Comparison of ENCODE assay signal across 9 cellular contexts in the genomic region with DNA sequence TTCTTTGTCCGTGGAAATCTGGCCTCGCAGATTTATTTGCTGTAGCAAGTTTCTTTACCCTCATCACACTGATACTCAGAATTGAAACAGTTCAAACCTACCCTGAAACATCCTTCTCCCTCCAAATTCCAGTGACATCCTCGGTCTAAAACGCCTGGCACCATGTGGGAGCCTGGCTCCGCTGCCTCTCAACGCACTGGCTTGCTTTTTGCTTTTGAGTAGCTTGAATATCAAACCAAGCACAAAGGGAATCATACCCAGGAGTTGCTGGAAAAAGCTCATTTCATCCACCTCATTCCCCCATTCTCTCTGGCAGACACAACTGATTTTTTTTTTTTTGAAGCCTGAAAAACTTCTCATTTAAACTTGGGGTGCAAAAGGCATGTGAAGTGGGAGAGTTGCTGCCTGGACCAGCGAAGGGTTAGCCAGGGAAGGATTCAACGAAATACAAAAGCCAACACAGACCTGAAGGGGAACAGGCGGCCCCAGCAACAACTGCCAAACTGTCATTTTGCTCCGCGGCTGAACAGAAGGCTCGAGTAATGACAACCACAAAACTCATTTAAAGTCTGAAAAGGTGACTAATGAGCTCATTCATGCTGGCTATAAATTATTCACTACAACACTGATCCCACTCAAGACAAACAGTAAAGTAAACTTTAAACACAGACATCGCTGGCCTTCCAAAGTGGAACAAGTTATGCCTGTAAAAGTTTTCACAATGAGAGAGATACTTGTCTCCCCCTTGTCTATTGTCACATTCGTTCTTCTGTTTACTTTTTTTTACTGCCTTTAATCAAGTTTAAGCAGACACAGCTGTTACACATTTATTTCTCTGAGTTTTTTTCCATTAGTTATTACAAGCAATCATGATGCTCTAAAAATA. TPM values are rescaled to one million over a fixed set of nuclear protein-coding genes. Genes with fewer than 3 reads are reported as not detected.
DNase-seq lines count a peak whose midpoint lies in the region; ATAC-seq and TF ChIP-seq lines count a peak whose summit lies in the region.
"Had no signal": no experiment of that assay in that cellular context is flagged by ENCODE, and none has a peak within 500 bp of the region (broad histone marks: within the 10 kb centered on the region; RNA-seq: fewer than 3 reads in every experiment).

No MANE protein-coding gene starts in this region.

- H3K27ac ChIP-seq in mammary epithelial cell (ENCODE audit: insufficient read depth, low read depth, low read length) = peak overlapping the region; percentile 50
- H3K27ac ChIP-seq: C4-2B had no signal

- WGBS in mammary epithelial cell (ENCODE audit: low coverage, missing lambda C conversion rate) = 14% methylated on average over 14 of the region's 14 CpGs

- H2AFZ ChIP-seq in mammary epithelial cell (ENCODE audit: low read depth, low read length) = peak overlapping the region; percentile 75

- peaks cover 41% of the 10 kb centered on the region for H3K4me1 ChIP-seq in mammary epithelial cell (ENCODE audit: insufficient read depth, low read length)

- H3K27me3 ChIP-seq in mammary epithelial cell (ENCODE audit: insufficient read depth, low read length) = no peaks in the 10 kb centered on the region

- BruUV-seq in mammary epithelial cell (replicated peaks; lab: Mats Ljungman, UMichigan) = no TSS peak

- in situ Hi-C loops in mammary epithelial cell (cut with MboI; ENCODE audit: low sequenced_read_pairs in 2 of 2) = no loop called here

- no peak for TF ChIP-seq CTCF in mammary epithelial cell (conservative IDR thresholded peaks at IDR 0.05 in 1 of 2, IDR thresholded peaks at IDR 0.05 in 1 of 2; ENCODE audit: extremely low read depth in 1 of 2, insufficient read depth in 1 of 2, low read depth in 1 of 2, low read length in 2 of 2)

- H3K4me1 Mint-ChIP-seq in memory B cell = peaks cover 26% of the 10 kb centered on the region

- no peaks in the 10 kb centered on the region for H3K36me3 Mint-ChIP-seq in memory B cell

- H3K27me3 Mint-ChIP-seq in memory B cell = no peaks in the 10 kb centered on the region

- H3K4me2 ChIP-seq in mammary epithelial cell (ENCODE audit: insufficient read depth, low read depth, low read length) = peak overlapping the region; percentile 70

- no peaks in the 10 kb centered on the region for H3K79me2 ChIP-seq in mammary epithelial cell (ENCODE audit: insufficient read depth, low read length)

- intact Hi-C loops in mammary epithelial cell (cut with micrococcal nuclease) = loop anchor here (5.0 kb wide), 1 partner anchor 78 kb away; no protein-coding TSS in a partner anchor

- no peaks in the 10 kb centered on the region for H4K20me1 ChIP-seq in mammary epithelial cell (ENCODE audit: insufficient read depth, low read length)

- ATAC-seq in memory B cell (ENCODE audit: low read depth) = no peak
- peak; percentile 69 for ATAC-seq in stimulated activated naive CD8-positive, alpha-beta T cell treated with anti-CD3 and anti-CD28 coated beads, Interleukin-15, Interleukin-2, amounts not matched to agents 100 U/mL and 50 U/mL, for 24 hours
- no peak for ATAC-seq in HG03159 (IDR thresholded peaks at IDR 0.05; ENCODE audit: unreplicated experiment)

- no peaks in the 10 kb centered on the region for H3K36me3 ChIP-seq in mammary epithelial cell (ENCODE audit: insufficient read depth, low read length)

- no peaks in the 10 kb centered on the region for H3K9me3 Mint-ChIP-seq in memory B cell

- H3K4me3 ChIP-seq in mammary epithelial cell (replicated peaks in 1 of 3; ENCODE audit: insufficient read depth in 1 of 3, low read depth in 2 of 3, low read length in 3 of 3) = peak overlapping the region in 1 of 3 experiments; percentile 15

- dilution Hi-C loops in mammary epithelial cell (cut with HindIII; ENCODE audit: low sequenced_read_pairs) = no loop called here

- H3K9ac ChIP-seq in mammary epithelial cell (ENCODE audit: insufficient read depth, low read length) = no peak overlapping the region

- CTCF ChIA-PET in mammary epithelial cell (lab: Charles Lee; ENCODE audit: low non-redundant PET) = no interaction called here

- peak; percentile 55 for DNase-seq in activated T-cell treated with anti-CD3 and anti-CD28 coated beads for 48 hours (ENCODE audit: low read depth)
- no peak for DNase-seq in activated T-cell treated with anti-CD3 and anti-CD28 coated beads, Interleukin-2, amount 50 U/mL, for 1 hour
- peak; percentile 34 for DNase-seq in RKO (ENCODE audit: low spot score)
- no peak for DNase-seq in mammary epithelial cell
- no peak for DNase-seq in memory B cell (ENCODE audit: low spot score in 2 of 2)
- peak; percentile 67 for DNase-seq in stimulated activated naive CD8-positive, alpha-beta T cell treated with anti-CD3 and anti-CD28 coated beads, Interleukin-15, Interleukin-2, amounts not matched to agents 100 U/mL and 50 U/mL, for 24 hours
- DNase-seq in GM19240 (ENCODE audit: insufficient read length, low spot score) = no peak

- peak overlapping the region; percentile 84 for H3K4me3 Mint-ChIP-seq in memory B cell

- H3K27ac Mint-ChIP-seq in memory B cell = peak overlapping the region; percentile 95

- no peaks in the 10 kb centered on the region for H3K9me3 ChIP-seq in mammary epithelial cell (replicated peaks; ENCODE audit: insufficient read depth, low read length)

RNA-seq across cellular contexts. Expression of a gene that starts 12.4 kb away (rescaled TPM):
- 10 to 100 TPM in 1 of 2 donors, 1 to 10 TPM in 1; 4.6 to 17.0 TPM for total RNA-seq in mammary epithelial cell
- polyA plus RNA-seq in mammary epithelial cell = 4.0 TPM
- 18.6 TPM for polyA minus RNA-seq in mammary epithelial cell

Comparison
In these comparisons a context has a peak if more than half of its experiments do, and no peak if none do; other contexts are left out.
1. DNase-seq: peak in activated T-cell treated with anti-CD3 and anti-CD28 coated beads for 48 hours (single experiment), RKO (single experiment) and stimulated activated naive CD8-positive, alpha-beta T cell treated with anti-CD3 and anti-CD28 coated beads, Interleukin-15, Interleukin-2, amounts not matched to agents 100 U/mL and 50 U/mL, for 24 hours (single experiment); none in activated T-cell treated with anti-CD3 and anti-CD28 coated beads, Interleukin-2, amount 50 U/mL, for 1 hour (single experiment), mammary epithelial cell (single experiment), memory B cell (0 of 2) and GM19240 (single experiment).